ENCODE assay signal across 1 cellular context in the genomic region with DNA sequence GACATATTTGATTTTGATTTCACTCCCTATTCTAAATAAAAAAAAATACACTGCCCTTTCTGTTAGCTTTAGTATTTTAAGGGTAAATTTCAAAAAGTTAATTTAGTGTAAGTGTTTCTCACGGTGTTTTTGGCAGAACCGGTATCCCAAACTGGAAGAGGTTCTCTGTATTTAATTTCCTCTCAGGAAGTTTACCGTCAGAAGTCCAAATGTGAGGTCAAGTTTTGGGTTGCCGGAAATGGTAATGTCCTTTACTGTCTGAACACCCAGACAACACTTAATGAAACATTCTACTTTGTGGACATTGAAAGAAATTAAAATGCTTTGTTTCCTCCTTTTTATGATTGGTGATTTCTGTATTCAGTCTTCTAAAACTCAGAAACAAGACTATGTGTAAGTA.
TF ChIP-seq lines count a peak whose summit lies in the region.

No MANE protein-coding gene starts in this region.

TF ChIP-seq in IMR-90, 13 proteins besides CTCF, POLR2A, EP300 and RAD21:
- TF ChIP-seq RCOR1 (IDR thresholded peaks at IDR 0.05; ENCODE audit: insufficient replicate concordance, low read length) = no peak
- TF ChIP-seq BHLHE40 (IDR thresholded peaks at IDR 0.05; ENCODE audit: low read depth, low read length) = no peak
- TF ChIP-seq MAZ (IDR thresholded peaks at IDR 0.05; ENCODE audit: borderline replicate concordance, low read depth, low read length) = no peak
- no peak for TF ChIP-seq MXI1 (IDR thresholded peaks at IDR 0.05; ENCODE audit: borderline replicate concordance, low read depth, low read length)
- no peak for TF ChIP-seq CEBPB (IDR thresholded peaks at IDR 0.05; ENCODE audit: low read depth, low read length)
- no peak for TF ChIP-seq SMC3 (IDR thresholded peaks at IDR 0.05; ENCODE audit: low read depth, low read length)
- TF ChIP-seq CHD1 (IDR thresholded peaks at IDR 0.05; ENCODE audit: low read depth, low read length) = no peak
- no peak for TF ChIP-seq MAFK (IDR thresholded peaks at IDR 0.05; ENCODE audit: low read depth, low read length)
- TF ChIP-seq, protein P1, sequence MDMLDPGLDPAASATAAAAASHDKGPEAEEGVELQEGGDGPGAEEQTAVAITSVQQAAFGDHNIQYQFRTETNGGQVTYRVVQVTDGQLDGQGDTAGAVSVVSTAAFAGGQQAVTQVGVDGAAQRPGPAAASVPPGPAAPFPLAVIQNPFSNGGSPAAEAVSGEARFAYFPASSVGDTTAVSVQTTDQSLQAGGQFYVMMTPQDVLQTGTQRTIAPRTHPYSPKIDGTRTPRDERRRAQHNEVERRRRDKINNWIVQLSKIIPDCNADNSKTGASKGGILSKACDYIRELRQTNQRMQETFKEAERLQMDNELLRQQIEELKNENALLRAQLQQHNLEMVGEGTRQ (IDR thresholded peaks at IDR 0.05; ENCODE audit: low read depth, low read length) = no peak
- TF ChIP-seq FOS (IDR thresholded peaks at IDR 0.05; ENCODE audit: low read depth, low read length) = no peak
- no peak for TF ChIP-seq RFX5 (IDR thresholded peaks at IDR 0.05; ENCODE audit: low read depth, low read length)
- TF ChIP-seq NFE2L2 (IDR thresholded peaks at IDR 0.05; ENCODE audit: low read depth, low read length) = no peak
- TF ChIP-seq ELK1 (IDR thresholded peaks at IDR 0.05; ENCODE audit: borderline replicate concordance, low read depth, low read length) = no peak
